In the genomic region with DNA sequence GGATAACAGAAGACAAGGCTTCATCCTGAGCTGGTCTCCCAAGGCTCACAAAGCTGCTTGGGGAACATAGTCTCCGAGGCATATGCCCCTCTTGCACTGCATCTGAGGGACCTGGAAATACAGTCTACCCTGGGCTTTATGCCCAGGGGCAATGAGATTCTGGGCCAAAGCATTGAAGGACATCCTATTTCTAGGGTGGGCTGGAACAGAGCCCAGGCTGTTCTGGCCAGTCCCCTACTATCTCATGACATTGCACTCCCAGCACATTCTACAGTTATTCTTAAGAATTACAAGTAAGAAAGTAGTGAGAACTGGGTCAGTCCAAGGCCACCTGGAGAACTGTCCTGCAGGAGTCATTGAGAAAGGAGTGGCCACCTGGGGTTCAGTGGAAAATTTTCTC, we compare ENCODE assay signal across 21 cellular contexts.
DNase-seq lines count a peak whose midpoint lies in the region; ATAC-seq and TF ChIP-seq lines count a peak whose summit lies in the region.
"Had no signal": no experiment of that assay in that cellular context is flagged by ENCODE, and none has a peak within 500 bp of the region (broad histone marks: within the 10 kb centered on the region; RNA-seq: fewer than 3 reads in every experiment).

No MANE protein-coding gene starts in this region.

- H3K79me1 ChIP-seq in neuronal stem cell (ENCODE audit: low read depth, low read length), result no peaks in the 10 kb centered on the region

- H2AK5ac ChIP-seq in neuronal stem cell (ENCODE audit: low read depth, low read length), result no peak overlapping the region

- H4K8ac ChIP-seq in neuronal stem cell (ENCODE audit: low read depth, low read length), result no peak overlapping the region

- H2BK120ac ChIP-seq in neuronal stem cell (ENCODE audit: low read depth, low read length), result no peak overlapping the region

- no peak overlapping the region for H2AFZ ChIP-seq in neuronal stem cell (ENCODE audit: low read length)

- H4K91ac ChIP-seq in neuronal stem cell (ENCODE audit: low read depth, low read length, poor library complexity), result no peak overlapping the region

- H3K18ac ChIP-seq in neuronal stem cell (ENCODE audit: low read length), result peak overlapping the region; percentile 30

- H3K36me3 ChIP-seq in right atrium auricular region (no peaks in the 10 kb centered on the region), neuronal stem cell (replicated peaks in 1 of 2; ENCODE audit: control insufficient read depth in 2 of 2, insufficient read depth in 2 of 2, low read length in 2 of 2) (no peaks in the 10 kb centered on the region)
- H3K36me3 ChIP-seq: BLaER1, SJCRH30 had no signal

- H3K27me3 ChIP-seq in right atrium auricular region (no peaks in the 10 kb centered on the region), neuronal stem cell (ENCODE audit: control insufficient read depth in 3 of 3, insufficient read depth in 3 of 3, low read depth in 1 of 3, low read length in 3 of 3) (no peaks in the 10 kb centered on the region)
- H3K27me3 ChIP-seq: BLaER1, SJCRH30 had no signal

- no peak overlapping the region for H3K4ac ChIP-seq in neuronal stem cell (ENCODE audit: low read length)

- H3K27ac ChIP-seq in right atrium auricular region (peak overlapping the region in 1 of 2 donors; percentile 64), neuronal stem cell (replicated peaks; ENCODE audit: low read length) (no peak overlapping the region)
- H3K27ac ChIP-seq: 22Rv1, BLaER1, SJCRH30 had no signal

- DNase-seq in Right ventricle myocardium inferior (ENCODE audit: missing footprints) (peak; percentile 62), right atrium auricular region (ENCODE audit: low spot score) (no peak), left cardiac atrium (peak; percentile 43), neuronal stem cell (ENCODE audit: low spot score) (no peak), UCSD-AML1 (lab: John Stamatoyannopoulos, UW; ENCODE audit: unreplicated experiment) (no peak)
- no peak for DNase-seq in stimulated activated CD4-positive, alpha-beta T cell treated with anti-CD3 and anti-CD28 coated beads, Interleukin-4, amount 100 ng/mL, for 1 hour
- DNase-seq: ACHN; CD8-positive, alpha-beta T cell; GDM1; NCI-H1105; NCI-H146; NCI-H2029; NCI-H226; NCI-H524 treated with DMSO at 0.1 percent for 48 hours; NCI-H82; SJCRH30 had no signal

- TF ChIP-seq CTCF in right atrium auricular region (IDR thresholded peaks at IDR 0.05), result no peak

- intact Hi-C loops in Right ventricle myocardium inferior (cut with DNase I), result loop anchor here (5.0 kb wide), 1 partner anchor 51 kb away; no protein-coding TSS in a partner anchor
- intact Hi-C loops in left cardiac atrium (cut with DNase I), result no loop called here

- no CpG with 5 or more reads among the region's 1 CpG for WGBS in neuronal stem cell (ENCODE audit: extremely low coverage in 2 of 2, insufficient read length in 2 of 2, insufficient replicate concordance in 1 of 2), 2 donors

- no peak overlapping the region for H3K23ac ChIP-seq in neuronal stem cell (ENCODE audit: low read depth, low read length, poor library complexity)

- H3K9me3 ChIP-seq in right atrium auricular region (no peaks in the 10 kb centered on the region), neuronal stem cell (replicated peaks in 1 of 2; ENCODE audit: control insufficient read depth in 2 of 2, insufficient read depth in 1 of 2, low read depth in 1 of 2, low read length in 2 of 2) (peaks cover 0 to 4% of the 10 kb centered on the region in 2 donors)
- H3K9me3 ChIP-seq: BLaER1 had no signal

- no peak overlapping the region for H2BK12ac ChIP-seq in neuronal stem cell (ENCODE audit: low read length)

- no peak overlapping the region for H3K4me3 ChIP-seq in right atrium auricular region
- H3K4me3 ChIP-seq in neuronal stem cell (ENCODE audit: low read length in 2 of 2), result no peak overlapping the region
- H3K4me3 ChIP-seq: BLaER1, SJCRH30 had no signal

- ATAC-seq in Right ventricle myocardium inferior, result peak; percentile 87
- ATAC-seq in left cardiac atrium, result peak; percentile 88 to 90
- no peak for ATAC-seq in HG03342 (IDR thresholded peaks at IDR 0.05; ENCODE audit: unreplicated experiment)
- ATAC-seq in GM18858 (IDR thresholded peaks at IDR 0.05; ENCODE audit: unreplicated experiment), result no peak
- ATAC-seq: CD8-positive, alpha-beta T cell; Panc1 had no signal

- no peak overlapping the region for H3K9ac ChIP-seq in neuronal stem cell (ENCODE audit: low read depth, low read length, poor library complexity)
- H3K9ac ChIP-seq: BLaER1 had no signal

- H2BK5ac ChIP-seq in neuronal stem cell (ENCODE audit: low read length), result no peak overlapping the region

- no peak overlapping the region for H3K14ac ChIP-seq in neuronal stem cell (ENCODE audit: low read length)

- H3K4me2 ChIP-seq in neuronal stem cell (ENCODE audit: insufficient read depth, low read length, poor library complexity, severe bottlenecking), result no peak overlapping the region
- H3K4me2 ChIP-seq: BLaER1 had no signal

- peaks cover 0 to 22% of the 10 kb centered on the region in 2 donors for H3K4me1 ChIP-seq in right atrium auricular region
- peaks cover 5 to 15% of the 10 kb centered on the region in 2 donors for H3K4me1 ChIP-seq in neuronal stem cell (ENCODE audit: control insufficient read depth in 2 of 2, insufficient read depth in 1 of 2, low read depth in 1 of 2, low read length in 2 of 2)
- H3K4me1 ChIP-seq: BLaER1 had no signal

- H2BK15ac ChIP-seq in neuronal stem cell (ENCODE audit: low read length), result no peak overlapping the region

Comparison
In these comparisons a context has a peak if more than half of its experiments do, and no peak if none do; other contexts are left out.
1. DNase-seq: peak in Right ventricle myocardium inferior (single experiment) and left cardiac atrium (single experiment); none in right atrium auricular region (single experiment), neuronal stem cell (single experiment), UCSD-AML1 (single experiment) and stimulated activated CD4-positive, alpha-beta T cell treated with anti-CD3 and anti-CD28 coated beads, Interleukin-4, amount 100 ng/mL, for 1 hour (single experiment).
2. ATAC-seq: peak in Right ventricle myocardium inferior (single experiment) and left cardiac atrium (2 of 2); none in HG03342 (single experiment) and GM18858 (single experiment).